In genomic region chr1:176046926-176047325, GRCh38 we compare ENCODE assay signal across 18 cellular contexts.
DNase-seq lines count a peak whose midpoint lies in the region; ATAC-seq, FAIRE-seq and TF ChIP-seq lines count a peak whose summit lies in the region.
"Had no signal": no experiment of that assay in that cellular context is flagged by ENCODE, and none has a peak within 500 bp of the region (broad histone marks: within the 10 kb centered on the region; RNA-seq: fewer than 3 reads in every experiment).

No MANE protein-coding gene starts in this region.

- H3K79me2 ChIP-seq in HepG2 (ENCODE audit: insufficient read depth, low read length), result no peaks in the 10 kb centered on the region
- H3K79me2 ChIP-seq in mammary epithelial cell (ENCODE audit: insufficient read depth, low read length), result no peaks in the 10 kb centered on the region
- H3K79me2 ChIP-seq in keratinocyte (ENCODE audit: control insufficient read depth, insufficient read depth, low read length), result no peaks in the 10 kb centered on the region

- POLR2A ChIA-PET in HepG2 (lab: Yijun Ruan, JAX), result no interaction called here

- FAIRE-seq in HepG2 (lab: Jason Lieb, UNC) (no peak), keratinocyte (lab: Jason Lieb, UNC) (peak; percentile 39)
- FAIRE-seq: GM12891, GM19239 had no signal

- H2AFZ ChIP-seq in HepG2 (ENCODE audit: low read length) (no peak overlapping the region), mammary epithelial cell (ENCODE audit: low read depth, low read length) (no peak overlapping the region), keratinocyte (ENCODE audit: control insufficient read depth, low read length) (no peak overlapping the region)
- H2AFZ ChIP-seq: GM23248 had no signal

- H3K9ac ChIP-seq in HepG2 (ENCODE audit: insufficient read depth, low read depth, low read length), result no peak overlapping the region
- H3K9ac ChIP-seq in mammary epithelial cell (ENCODE audit: insufficient read depth, low read length), result no peak overlapping the region
- H3K9ac ChIP-seq in keratinocyte (ENCODE audit: control insufficient read depth, extremely low read depth, insufficient read depth, low read length), result no peak overlapping the region
- H3K9ac ChIP-seq: BLaER1 treated with 17β-estradiol and CSF1 and Interleukin-3, amounts not matched to agents 10 nM and 100 nM; GM23248 had no signal

- H3K4me3 ChIP-seq in HepG2 (replicated peaks in 1 of 3; ENCODE audit: insufficient read depth in 1 of 3, low read depth in 2 of 3, low read length in 3 of 3), result no peak overlapping the region
- no peak overlapping the region for H3K4me3 ChIP-seq in right lobe of liver
- no peak overlapping the region for H3K4me3 ChIP-seq in mammary epithelial cell (replicated peaks in 1 of 3; ENCODE audit: insufficient read depth in 1 of 3, low read depth in 2 of 3, low read length in 3 of 3)
- H3K4me3 ChIP-seq in keratinocyte (ENCODE audit: control insufficient read depth in 2 of 3, extremely low read depth in 1 of 3, insufficient read depth in 2 of 3, low read depth in 1 of 3, low read length in 3 of 3), result no peak overlapping the region
- H3K4me3 ChIP-seq: BLaER1 treated with 17β-estradiol and CSF1 and Interleukin-3, amounts not matched to agents 10 nM and 100 nM; GM23248; HAP-1 had no signal

- dilution Hi-C loops in mammary epithelial cell (cut with HindIII; ENCODE audit: low sequenced_read_pairs) (no loop called here), keratinocyte (cut with MboI; ENCODE audit: extremely low pct_ligation_motif_present, low sequenced_read_pairs) (no loop called here)

- BruUV-seq in HepG2 (replicated peaks; lab: Mats Ljungman, UMichigan) (no TSS peak), mammary epithelial cell (replicated peaks; lab: Mats Ljungman, UMichigan) (no TSS peak)

- WGBS in HepG2 (ENCODE audit: low lambda C conversion rate), result 97% methylated on average over 3 of the region's 3 CpGs
- WGBS in right lobe of liver (ENCODE audit: insufficient coverage, low coverage, low lambda C conversion rate, missing lambda C conversion rate), result 97% methylated on average over 3 of the region's 3 CpGs
- 60% methylated on average over 3 of the region's 3 CpGs for WGBS in mammary epithelial cell (ENCODE audit: low coverage, missing lambda C conversion rate)

- intact Hi-C loops in HepG2 (cut with micrococcal nuclease; ENCODE audit: unreplicated experiment) (no loop called here), right lobe of liver (cut with DNase I) (no loop called here), mammary epithelial cell (cut with micrococcal nuclease) (no loop called here)

- H3K36me3 ChIP-seq in HepG2 (replicated peaks in 1 of 2; ENCODE audit: control insufficient read depth in 1 of 2, insufficient read depth in 2 of 2, low read length in 2 of 2), result peaks cover 0 to 4% of the 10 kb centered on the region in 2 experiments; a peak in 1 of 5 replicates
- peaks cover 0 to under 1% (median 0%) of the 10 kb centered on the region in 4 donors for H3K36me3 ChIP-seq in right lobe of liver
- H3K36me3 ChIP-seq in mammary epithelial cell (ENCODE audit: insufficient read depth, low read length), result peaks cover 9% of the 10 kb centered on the region
- no peaks in the 10 kb centered on the region for H3K36me3 ChIP-seq in keratinocyte (ENCODE audit: control insufficient read depth in 2 of 2, extremely low read depth in 1 of 2, insufficient read depth in 2 of 2, low read length in 2 of 2)
- H3K36me3 ChIP-seq: HAP-1 had no signal

- in situ Hi-C loops in HepG2 (cut with HindIII; ENCODE audit: extremely low pct_ligation_motif_present, low pct_unique_long_range_greater_than_20kb) (no loop called here), mammary epithelial cell (cut with MboI; ENCODE audit: low sequenced_read_pairs in 2 of 2) (no loop called here)

- H4K20me1 ChIP-seq in HepG2 (ENCODE audit: insufficient read depth, low read length), result no peaks in the 10 kb centered on the region
- no peaks in the 10 kb centered on the region for H4K20me1 ChIP-seq in mammary epithelial cell (ENCODE audit: insufficient read depth, low read length)
- H4K20me1 ChIP-seq in keratinocyte (ENCODE audit: control insufficient read depth, extremely low read depth, insufficient read depth, low read length), result no peaks in the 10 kb centered on the region

- H3K27me3 ChIP-seq in HepG2 (ENCODE audit: control insufficient read depth in 1 of 2, insufficient read depth in 2 of 2, low read length in 2 of 2) (no peaks in the 10 kb centered on the region), right lobe of liver (no peaks in the 10 kb centered on the region), mammary epithelial cell (ENCODE audit: insufficient read depth, low read length) (no peaks in the 10 kb centered on the region), keratinocyte (ENCODE audit: control insufficient read depth, extremely low read depth, insufficient read depth, low read length) (no peaks in the 10 kb centered on the region)
- H3K27me3 ChIP-seq: BLaER1 treated with 17β-estradiol and CSF1 and Interleukin-3, amounts not matched to agents 10 nM and 100 nM had no signal

- no peak for TF ChIP-seq CTCF in HepG2 (CRISPR knock-in tag; IDR thresholded peaks at IDR 0.05)
- TF ChIP-seq CTCF in right lobe of liver (IDR thresholded peaks at IDR 0.05), result no peak
- no peak for TF ChIP-seq CTCF in mammary epithelial cell (conservative IDR thresholded peaks at IDR 0.05 in 1 of 2, IDR thresholded peaks at IDR 0.05 in 1 of 2; ENCODE audit: extremely low read depth in 1 of 2, insufficient read depth in 1 of 2, low read depth in 1 of 2, low read length in 2 of 2)
- TF ChIP-seq CTCF in keratinocyte (optimal IDR thresholded peaks at IDR 0.05 in 1 of 3, IDR thresholded peaks at IDR 0.05 in 1 of 3, conservative IDR thresholded peaks at IDR 0.05 in 1 of 3; ENCODE audit: extremely low read depth in 1 of 3, insufficient read depth in 2 of 3, low read length in 3 of 3), result no peak

- H3K9me3 ChIP-seq in HepG2 (ENCODE audit: low read length) (no peaks in the 10 kb centered on the region), right lobe of liver (no peaks in the 10 kb centered on the region), mammary epithelial cell (replicated peaks; ENCODE audit: insufficient read depth, low read length) (no peaks in the 10 kb centered on the region), keratinocyte (ENCODE audit: control insufficient read depth, low read depth, low read length) (no peaks in the 10 kb centered on the region)
- H3K9me3 ChIP-seq: BLaER1 treated with 17β-estradiol and CSF1 and Interleukin-3, amounts not matched to agents 10 nM and 100 nM; HAP-1 had no signal

- no peaks in the 10 kb centered on the region for H3K9me1 ChIP-seq in keratinocyte (ENCODE audit: control insufficient read depth, extremely low read depth, insufficient read depth, low read length)

- DNase-seq in HepG2 (ENCODE audit: low spot score) (no peak), right lobe of liver (no peak), mammary epithelial cell (peak; percentile 34), keratinocyte (ENCODE audit: low read depth, low spot score) (peak; percentile 9), NCI-H748 treated with DMSO at 0.1 percent for 48 hours (lab: John Stamatoyannopoulos, UW) (no peak), COR-L47 (lab: John Stamatoyannopoulos, UW) (no peak)
- DNase-seq: CD8-positive, alpha-beta T cell; DMS 273 treated with DMSO at 0.1 percent for 48 hours; DMS53; DND-41; EL; GM23248; IMR-90 had no signal

- TF ChIP-seq RAD21 in HepG2 (CRISPR knock-in tag; IDR thresholded peaks at IDR 0.05), result no peak

- TF ChIP-seq EP300 in HepG2 (IDR thresholded peaks at IDR 0.05; ENCODE audit: low read depth in 2 of 2, low read length in 2 of 2) (no peak), HepG2 (CRISPR knock-in tag; IDR thresholded peaks at IDR 0.05; ENCODE audit: borderline replicate concordance) (no peak)

- H3K27ac ChIP-seq in HepG2 (ENCODE audit: extremely low read length, insufficient read depth, low read length) (no peak overlapping the region), right lobe of liver (no peak overlapping the region), mammary epithelial cell (ENCODE audit: insufficient read depth, low read depth, low read length) (no peak overlapping the region), keratinocyte (ENCODE audit: control insufficient read depth, insufficient read depth, low read length) (peak overlapping the region; percentile 58)
- H3K27ac ChIP-seq: BLaER1 treated with 17β-estradiol and CSF1 and Interleukin-3, amounts not matched to agents 10 nM and 100 nM; GM23248; HL-60 had no signal

- TF ChIP-seq POLR2A in HepG2 (IDR thresholded peaks at IDR 0.05; ENCODE audit: insufficient read depth in 1 of 2, low read depth in 2 of 2, low read length in 2 of 2) (no peak), right lobe of liver (IDR thresholded peaks at IDR 0.05) (no peak)

- CTCF ChIA-PET in HepG2 (lab: Yijun Ruan, JAX; ENCODE audit: low intra/inter-chr PET ratio, low total read pairs) (no interaction called here), mammary epithelial cell (lab: Charles Lee; ENCODE audit: low non-redundant PET) (no interaction called here)

- H3K4me1 ChIP-seq in HepG2 (ENCODE audit: insufficient read depth, low read length), result no peaks in the 10 kb centered on the region
- H3K4me1 ChIP-seq in right lobe of liver, result peaks cover 0 to 10% (median 0%) of the 10 kb centered on the region in 4 donors
- peaks cover 3% of the 10 kb centered on the region for H3K4me1 ChIP-seq in mammary epithelial cell (ENCODE audit: insufficient read depth, low read length)
- H3K4me1 ChIP-seq in keratinocyte (ENCODE audit: control insufficient read depth, extremely low read depth, insufficient read depth, low read length), result peaks cover 6% of the 10 kb centered on the region
- H3K4me1 ChIP-seq: BLaER1 treated with 17β-estradiol and CSF1 and Interleukin-3, amounts not matched to agents 10 nM and 100 nM; HAP-1 had no signal

- H3K4me2 ChIP-seq in HepG2 (ENCODE audit: low read depth, low read length), result no peak overlapping the region
- peak overlapping the region; percentile 9 for H3K4me2 ChIP-seq in mammary epithelial cell (ENCODE audit: insufficient read depth, low read depth, low read length)
- peak overlapping the region; percentile 16 for H3K4me2 ChIP-seq in keratinocyte (ENCODE audit: control insufficient read depth, extremely low read depth, insufficient read depth, low read depth, low read length)
- H3K4me2 ChIP-seq: BLaER1 treated with 17β-estradiol and CSF1 and Interleukin-3, amounts not matched to agents 10 nM and 100 nM had no signal

- ATAC-seq in HepG2 (no peak), right lobe of liver (no peak)
- ATAC-seq: CD8-positive, alpha-beta T cell had no signal

TF ChIP-seq in HepG2, 621 proteins besides CTCF, POLR2A, EP300 and RAD21 (continues in another document):
- no peak for TF ChIP-seq ZNF484 (CRISPR knock-in tag; IDR thresholded peaks at IDR 0.05; ENCODE audit: borderline replicate concordance, low read depth)
- TF ChIP-seq HNRNPK (IDR thresholded peaks at IDR 0.05; ENCODE audit: low read depth, low read length, poor library complexity, severe bottlenecking), result peak; percentile 24
- no peak for TF ChIP-seq SMAD9 (CRISPR knock-in tag; IDR thresholded peaks at IDR 0.05)

Comparison
In these comparisons a context has a peak if more than half of its experiments do, and no peak if none do; other contexts are left out.
1. DNase-seq: peak in mammary epithelial cell (single experiment) and keratinocyte (single experiment); none in HepG2 (single experiment), right lobe of liver (0 of 3), NCI-H748 treated with DMSO at 0.1 percent for 48 hours (single experiment) and COR-L47 (single experiment).